ENCODE assay signal across 8 cellular contexts in the genomic region with DNA sequence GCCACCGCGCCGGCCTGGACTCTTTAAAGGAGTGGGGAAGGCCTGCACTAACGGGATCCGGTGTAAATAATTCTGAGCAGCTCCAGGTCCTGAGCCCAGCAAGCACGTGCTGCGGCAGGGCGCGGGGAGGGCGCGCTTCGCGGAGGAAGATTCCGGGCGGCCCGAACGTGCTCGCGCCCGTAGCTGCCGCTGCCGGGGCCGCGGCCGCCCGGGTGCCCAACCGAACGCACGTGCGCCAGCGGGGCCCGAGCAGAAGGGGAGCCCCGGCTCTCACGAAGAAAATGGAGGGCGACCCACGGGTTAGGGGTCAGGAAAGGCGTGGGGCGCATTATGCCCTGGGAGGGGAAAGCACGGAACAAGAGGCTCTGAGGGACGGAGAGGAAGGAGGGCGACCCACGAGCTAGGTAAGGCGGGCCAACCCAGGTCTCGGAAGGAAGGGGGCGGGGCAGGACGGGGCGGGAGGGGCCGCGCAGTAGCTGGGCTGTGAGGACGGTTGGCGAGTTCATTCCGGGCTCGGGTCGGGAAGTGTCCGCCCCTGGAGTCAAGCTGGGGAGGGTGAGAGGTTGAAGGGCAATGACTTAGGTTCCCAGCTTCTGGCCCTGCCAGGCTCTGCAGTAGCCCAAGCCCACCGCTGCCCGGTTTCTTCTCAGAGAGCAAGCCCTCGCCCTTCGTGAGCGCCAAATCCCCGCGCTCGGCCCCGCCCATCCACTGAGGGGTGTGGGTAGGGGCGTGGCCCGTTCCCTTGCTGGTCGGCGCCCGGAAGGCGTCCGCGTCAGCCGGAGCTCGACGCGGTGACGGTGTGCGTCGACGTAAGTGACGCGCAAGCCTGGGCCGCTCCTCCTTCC. TPM values are rescaled to one million over a fixed set of nuclear protein-coding genes. Genes with fewer than 3 reads are reported as not detected.
DNase-seq lines count a peak whose midpoint lies in the region; TF ChIP-seq lines count a peak whose summit lies in the region.

A gene with protein sequence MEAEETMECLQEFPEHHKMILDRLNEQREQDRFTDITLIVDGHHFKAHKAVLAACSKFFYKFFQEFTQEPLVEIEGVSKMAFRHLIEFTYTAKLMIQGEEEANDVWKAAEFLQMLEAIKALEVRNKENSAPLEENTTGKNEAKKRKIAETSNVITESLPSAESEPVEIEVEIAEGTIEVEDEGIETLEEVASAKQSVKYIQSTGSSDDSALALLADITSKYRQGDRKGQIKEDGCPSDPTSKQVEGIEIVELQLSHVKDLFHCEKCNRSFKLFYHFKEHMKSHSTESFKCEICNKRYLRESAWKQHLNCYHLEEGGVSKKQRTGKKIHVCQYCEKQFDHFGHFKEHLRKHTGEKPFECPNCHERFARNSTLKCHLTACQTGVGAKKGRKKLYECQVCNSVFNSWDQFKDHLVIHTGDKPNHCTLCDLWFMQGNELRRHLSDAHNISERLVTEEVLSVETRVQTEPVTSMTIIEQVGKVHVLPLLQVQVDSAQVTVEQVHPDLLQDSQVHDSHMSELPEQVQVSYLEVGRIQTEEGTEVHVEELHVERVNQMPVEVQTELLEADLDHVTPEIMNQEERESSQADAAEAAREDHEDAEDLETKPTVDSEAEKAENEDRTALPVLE (plus strand): TSS at position 195 of the 845 bp plus-strand sequence. CDS start 1,140 bp downstream, outside the sequence.

- H3K4me1 Mint-ChIP-seq in neural progenitor cell: peaks cover 19% of the 10 kb centered on the region

- peak within 1 kb of the TSS; percentile 97 for H3K9ac ChIP-seq in ES-I3 (ENCODE audit: low read depth, low read length)
- peak within 1 kb of the TSS; percentile 97 for H3K9ac ChIP-seq in MM.1S (ENCODE audit: low read length)
- H3K9ac ChIP-seq in neural progenitor cell: peak within 1 kb of the TSS; percentile 68

- peaks cover 4% of the 10 kb centered on the region for H3K27me3 Mint-ChIP-seq in neural progenitor cell (ENCODE audit: insufficient read depth, low read depth)

- H3K27ac ChIP-seq in MM.1S (ENCODE audit: low read length): peak within 1 kb of the TSS; percentile 96
- H3K27ac ChIP-seq in neural progenitor cell: peak within 1 kb of the TSS; percentile 92

- peaks cover 8% of the 10 kb centered on the region for H3K36me3 ChIP-seq in ES-I3 (ENCODE audit: insufficient read depth, low read length)
- H3K36me3 ChIP-seq in HAP-1 (replicated peaks): peaks cover 34% of the 10 kb centered on the region
- H3K36me3 ChIP-seq in MM.1S (replicated peaks; ENCODE audit: insufficient read depth, low read length): peaks cover 8% of the 10 kb centered on the region; the same call in 1 of the 2 replicates
- peaks cover 13% of the 10 kb centered on the region for H3K36me3 ChIP-seq in neural progenitor cell

- H3K79me2 ChIP-seq in MM.1S (ENCODE audit: low read length) (peaks cover 44% of the 10 kb centered on the region), neural progenitor cell (ENCODE audit: low read depth) (peaks cover 44% of the 10 kb centered on the region)

- peak within 1 kb of the TSS; percentile 96 for H3K4me3 Mint-ChIP-seq in neural progenitor cell

- H3F3A ChIP-seq in MM.1S (ENCODE audit: insufficient read depth, low read length) (peaks cover 5% of the 10 kb centered on the region; the same call in 1 of the 2 replicates), neural progenitor cell (ENCODE audit: low read depth) (peaks cover 18% of the 10 kb centered on the region)

- H3K9me2 ChIP-seq in MM.1S (replicated peaks; ENCODE audit: insufficient read depth, low read length): no peaks in the 10 kb centered on the region

- no peaks in the 10 kb centered on the region for H4K20me1 ChIP-seq in MM.1S (ENCODE audit: insufficient read depth, low read length)
- H4K20me1 ChIP-seq in neural progenitor cell (ENCODE audit: low read depth): peaks cover 22% of the 10 kb centered on the region

- TF ChIP-seq CTCF in MM.1S (IDR thresholded peaks at IDR 0.05; ENCODE audit: low read length) (no peak), foreskin fibroblast (IDR thresholded peaks at IDR 0.05; ENCODE audit: low read depth, low read length) (no peak), neural progenitor cell (IDR thresholded peaks at IDR 0.05) (no peak)

- DNase-seq in HAP-1 (ENCODE audit: low spot score in 2 of 2) (peak; percentile 92 to 95), MM.1S (peak; percentile 98), SIG-M5 (lab: John Stamatoyannopoulos, UW) (peak; percentile 43), activated gamma-delta T cell treated with Interleukin-2 at 50 U/mL for 16 hours (peak; percentile 97), foreskin fibroblast (peak; percentile 99 to 100), neural progenitor cell (ENCODE audit: low spot score) (peak; percentile 98), stromal cell of bone marrow (ENCODE audit: low read depth) (peak; percentile 94)

- in situ Hi-C loops in HAP-1 (cut with MboI; ENCODE audit: low sequenced_read_pairs): no loop called here

- no peaks in the 10 kb centered on the region for H3K9me3 Mint-ChIP-seq in neural progenitor cell

- H3K4me2 ChIP-seq in MM.1S (ENCODE audit: low read depth, low read length): peak within 1 kb of the TSS; percentile 94
- peak within 1 kb of the TSS; percentile 90 for H3K4me2 ChIP-seq in neural progenitor cell

- no peaks in the 10 kb centered on the region for H3K27me3 ChIP-seq in HAP-1 (ENCODE audit: low read depth)
- no peaks in the 10 kb centered on the region for H3K27me3 ChIP-seq in MM.1S (replicated peaks; ENCODE audit: insufficient read depth, low read length)
- no peaks in the 10 kb centered on the region for H3K27me3 ChIP-seq in neural progenitor cell

- H3K9me3 ChIP-seq in ES-I3 (ENCODE audit: control insufficient read depth, insufficient read depth, low read length) (no peaks in the 10 kb centered on the region), HAP-1 (no peaks in the 10 kb centered on the region), MM.1S (replicated peaks; ENCODE audit: insufficient read depth, low read length) (no peaks in the 10 kb centered on the region), neural progenitor cell (ENCODE audit: low read depth) (no peaks in the 10 kb centered on the region)

- H2AFZ ChIP-seq in MM.1S (ENCODE audit: low read length) (peak within 1 kb of the TSS; percentile 88), neural progenitor cell (replicated peaks) (peak within 1 kb of the TSS; percentile 39)

- H3K27ac Mint-ChIP-seq in neural progenitor cell: peak within 1 kb of the TSS; percentile 90

- H3K4me1 ChIP-seq in ES-I3 (ENCODE audit: insufficient read depth, low read length) (0 out of 2 replicates have a peak, but pooled peaks cover 3% of the 10 kb centered on the region), HAP-1 (peaks cover 17% of the 10 kb centered on the region), MM.1S (ENCODE audit: low read length) (peaks cover 14% of the 10 kb centered on the region), neural progenitor cell (peaks cover 17% of the 10 kb centered on the region)

- H3K4me3 ChIP-seq in HAP-1 (peak within 1 kb of the TSS; percentile 92), MM.1S (ENCODE audit: low read length) (peak within 1 kb of the TSS; percentile 99), foreskin fibroblast (ENCODE audit: low read depth in 1 of 2, low read length in 2 of 2) (peak within 1 kb of the TSS; percentile 76 to 97), neural progenitor cell (peak within 1 kb of the TSS; percentile 66)

- H3K36me3 Mint-ChIP-seq in neural progenitor cell: peaks cover 13% of the 10 kb centered on the region

RNA-seq across cellular contexts. Expression of the gene that starts here (rescaled TPM):
- total RNA-seq in neural progenitor cell (ENCODE audit: low replicate concordance): 56.3 and 96.5 TPM in 2 replicates

Comparison
In these comparisons a context has a peak if more than half of its experiments do, and no peak if none do; other contexts are left out.
1. Peak in every context shown above with its lines: DNase-seq, H3K4me3 ChIP-seq and H3K27ac ChIP-seq.
2. DNase-seq: peak in every context shown above with its lines; median percentile 100 in foreskin fibroblast; 98 in MM.1S; 98 in neural progenitor cell; 97 in activated gamma-delta T cell treated with Interleukin-2 at 50 U/mL for 16 hours; 94 in stromal cell of bone marrow; 94 in HAP-1; 43 in SIG-M5.